15 cellular contexts compared by ENCODE assay signal in the genomic region with DNA sequence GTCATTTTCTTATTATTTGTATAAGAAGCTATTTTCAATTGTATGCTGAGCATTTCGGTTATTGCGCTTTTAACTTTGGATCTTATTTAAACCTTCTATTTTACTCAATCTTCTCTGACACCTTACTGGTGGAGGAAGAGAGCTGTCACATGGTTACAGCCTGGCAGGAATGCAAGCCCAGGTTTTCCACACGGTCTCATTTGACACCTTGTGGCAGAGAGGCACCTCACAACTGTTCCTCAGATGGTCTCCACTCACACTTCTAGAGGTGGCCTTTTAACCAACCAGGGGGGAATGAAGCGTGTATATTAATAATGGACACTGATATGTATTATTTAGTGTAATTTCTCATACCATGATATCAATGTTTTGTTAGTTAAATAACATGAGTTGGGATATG.
DNase-seq lines count a peak whose midpoint lies in the region; ATAC-seq lines count a peak whose summit lies in the region.
"Had no signal": no experiment of that assay in that cellular context is flagged by ENCODE, and none has a peak within 500 bp of the region (broad histone marks: within the 10 kb centered on the region; RNA-seq: fewer than 3 reads in every experiment).

No MANE protein-coding gene starts in this region.

- peak; percentile 21 for DNase-seq in DMS53 (lab: John Stamatoyannopoulos, UW)
- DNase-seq in DMS53 treated with DMSO at 0.1 percent for 48 hours (lab: John Stamatoyannopoulos, UW; ENCODE audit: unreplicated experiment) = no peak
- peak; percentile 2 for DNase-seq in NCI-H748 (lab: John Stamatoyannopoulos, UW; ENCODE audit: unreplicated experiment)
- no peak for DNase-seq in NCI-H748 treated with DMSO at 0.1 percent for 48 hours (lab: John Stamatoyannopoulos, UW)
- peak; percentile 27 for DNase-seq in OCI-M1 (lab: John Stamatoyannopoulos, UW)
- no peak for DNase-seq in hepatic stellate cell (ENCODE audit: low spot score)
- DNase-seq: AML-193; Caco-2; Calu3; CD4-positive, alpha-beta T cell; CD8-positive, alpha-beta T cell; DMS79 treated with DMSO at 0.1 percent for 48 hours; GF-D8 had no signal

- ATAC-seq in GM21717 (IDR thresholded peaks at IDR 0.05; ENCODE audit: unreplicated experiment) = no peak
- ATAC-seq: A549; CD8-positive, alpha-beta T cell had no signal

Comparison
In these comparisons a context has a peak if more than half of its experiments do, and no peak if none do; other contexts are left out.
1. DNase-seq: peak in DMS53 (single experiment), NCI-H748 (single experiment) and OCI-M1 (single experiment); none in DMS53 treated with DMSO at 0.1 percent for 48 hours (single experiment), NCI-H748 treated with DMSO at 0.1 percent for 48 hours (single experiment) and hepatic stellate cell (single experiment).